In the genomic region with DNA sequence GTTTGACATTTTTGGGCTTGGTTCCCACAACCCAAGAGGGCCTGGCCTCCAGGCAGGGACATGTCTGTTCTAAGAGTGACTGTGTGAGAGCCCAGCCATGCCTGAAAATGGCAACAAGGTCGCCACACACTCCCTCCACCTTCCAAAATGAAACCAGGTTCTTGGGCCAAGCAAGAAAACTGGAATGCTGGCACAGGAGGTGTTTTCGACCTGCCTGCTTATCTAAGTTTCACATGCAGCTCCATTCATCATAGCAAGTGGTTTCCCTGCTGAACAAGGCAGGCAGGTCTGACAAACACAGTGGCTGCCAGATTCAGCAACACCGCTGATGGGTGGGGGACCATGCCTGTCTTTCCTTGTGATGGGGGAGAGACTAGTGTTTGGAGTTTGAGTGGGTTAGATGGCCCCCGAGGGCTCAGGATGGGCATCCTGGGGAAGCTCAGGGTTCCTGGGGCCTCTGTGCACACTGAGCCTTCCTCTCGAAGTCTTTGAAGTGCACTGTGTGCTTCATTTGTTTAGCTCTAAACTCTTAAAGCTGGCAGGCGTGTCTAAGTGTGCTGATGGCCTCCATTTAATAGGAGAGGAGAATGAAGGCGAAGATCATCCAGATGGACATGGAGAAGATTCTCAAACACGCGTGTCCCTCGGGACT, we compare ENCODE assay signal across 13 cellular contexts. TPM values are rescaled to one million over a fixed set of nuclear protein-coding genes. Genes with fewer than 3 reads are reported as not detected.
A peak's percentile ranks its signal among the peaks of the same experiment; 100 is the strongest.
DNase-seq lines count a peak whose midpoint lies in the region; ATAC-seq and TF ChIP-seq lines count a peak whose summit lies in the region.
"Had no signal": no experiment of that assay in that cellular context is flagged by ENCODE, and none has a peak within 500 bp of the region (broad histone marks: within the 10 kb centered on the region; RNA-seq: fewer than 3 reads in every experiment).

No MANE protein-coding gene starts in this region.

- no peak overlapping the region for H3K27ac ChIP-seq in endodermal cell (ENCODE audit: low read depth, low read length)
- H3K27ac ChIP-seq: VCaP had no signal

- no peak for TF ChIP-seq CTCF in endodermal cell (conservative IDR thresholded peaks at IDR 0.05)
- no peak for TF ChIP-seq CTCF in type B pancreatic cell (conservative IDR thresholded peaks at IDR 0.05)

- peak; percentile 36 for ATAC-seq in activated CD4-positive, alpha-beta T cell treated with anti-CD3 and anti-CD28 coated beads for 36 hours
- peak; percentile 65 to 72 for ATAC-seq in naive thymus-derived CD8-positive, alpha-beta T cell

- DNase-seq in activated CD4-positive, alpha-beta T cell treated with anti-CD3 and anti-CD28 coated beads for 36 hours: no peak
- DNase-seq in activated CD4-positive, alpha-beta T cell treated with anti-CD3 and anti-CD28 coated beads, Interleukin-2, amount 10 ng/mL, durations not matched to agents 7 days and 5 days: no peak
- peak; percentile 23 for DNase-seq in endodermal cell
- peak in 3 of 10 donors; percentile 9 to 34 (median 28) for DNase-seq in naive thymus-derived CD8-positive, alpha-beta T cell
- peak; percentile 55 for DNase-seq in type B pancreatic cell (ENCODE audit: extremely low spot score, unreplicated experiment)
- DNase-seq in NAMALWA (ENCODE audit: low spot score): no peak
- no peak for DNase-seq in activated T-helper 2 cell treated with anti-CD3 and anti-CD28 coated beads, Interferon-gamma antibody, Interleukin-2, Interleukin-4, amounts not matched to agents 10 μg/mL and 5 μg/mL and 100 μg/mL, durations not matched to agents 14 hours and 24 hours and 36 hours (ENCODE audit: low spot score)
- DNase-seq in hepatic stellate cell (ENCODE audit: low spot score): no peak
- DNase-seq: DND-41, H7, mesenchymal stem cell had no signal

- POLR2A ChIA-PET in activated CD4-positive, alpha-beta T cell treated with anti-CD3 and anti-CD28 coated beads for 36 hours (lab: Charles Lee): no interaction called here
- POLR2A ChIA-PET in activated CD4-positive, alpha-beta T cell treated with anti-CD3 and anti-CD28 coated beads, Interleukin-2, amount 10 ng/mL, durations not matched to agents 7 days and 5 days (lab: Charles Lee): no interaction called here
- POLR2A ChIA-PET in naive thymus-derived CD8-positive, alpha-beta T cell (lab: Charles Lee): no interaction called here

- H3K27me3 Mint-ChIP-seq in activated CD4-positive, alpha-beta T cell treated with anti-CD3 and anti-CD28 coated beads for 36 hours: no peaks in the 10 kb centered on the region
- peaks cover 2% of the 10 kb centered on the region for H3K27me3 Mint-ChIP-seq in activated CD4-positive, alpha-beta T cell treated with anti-CD3 and anti-CD28 coated beads, Interleukin-2, amount 10 ng/mL, durations not matched to agents 7 days and 5 days
- H3K27me3 Mint-ChIP-seq in endodermal cell (ENCODE audit: insufficient read depth): peaks cover 2% of the 10 kb centered on the region
- peaks cover 0 to 12% (median 1%) of the 10 kb centered on the region in 5 donors for H3K27me3 Mint-ChIP-seq in naive thymus-derived CD8-positive, alpha-beta T cell
- no peaks in the 10 kb centered on the region for H3K27me3 Mint-ChIP-seq in type B pancreatic cell
- peaks cover 2% of the 10 kb centered on the region for H3K27me3 Mint-ChIP-seq in activated T-helper 2 cell treated with anti-CD3 and anti-CD28 coated beads, Interferon-gamma antibody, Interleukin-2, Interleukin-4, amounts not matched to agents 10 μg/mL and 5 μg/mL and 100 μg/mL, durations not matched to agents 14 hours and 24 hours and 36 hours (ENCODE audit: low read depth)
- H3K27me3 Mint-ChIP-seq: activated naive CD4-positive, alpha-beta T cell treated with anti-CD3 and anti-CD28 coated beads, Interleukin-2, amount 50 U/mL, for 24 hours had no signal

- no peak overlapping the region for H3K9ac ChIP-seq in endodermal cell (ENCODE audit: extremely low read depth, low read length, poor library complexity, severe bottlenecking)

- intact Hi-C loops in activated CD4-positive, alpha-beta T cell treated with anti-CD3 and anti-CD28 coated beads for 36 hours (cut with DNase I, micrococcal nuclease): no loop called here
- intact Hi-C loops in activated T-helper 2 cell treated with anti-CD3 and anti-CD28 coated beads, Interferon-gamma antibody, Interleukin-2, Interleukin-4, amounts not matched to agents 10 μg/mL and 5 μg/mL and 100 μg/mL, durations not matched to agents 14 hours and 24 hours and 36 hours (cut with micrococcal nuclease): no loop called here

- H3K27me3 ChIP-seq in endodermal cell (ENCODE audit: control insufficient read depth, insufficient read depth, low read length, poor library complexity, severe bottlenecking): no peaks in the 10 kb centered on the region

- H3K9me3 ChIP-seq in endodermal cell (ENCODE audit: control insufficient read depth, low read length): no peaks in the 10 kb centered on the region

- no peaks in the 10 kb centered on the region for H3K4me1 ChIP-seq in endodermal cell (ENCODE audit: control insufficient read depth, insufficient read depth, low read length)

- no peaks in the 10 kb centered on the region for H3K9me3 Mint-ChIP-seq in activated CD4-positive, alpha-beta T cell treated with anti-CD3 and anti-CD28 coated beads for 36 hours (ENCODE audit: low read depth)
- no peaks in the 10 kb centered on the region for H3K9me3 Mint-ChIP-seq in activated CD4-positive, alpha-beta T cell treated with anti-CD3 and anti-CD28 coated beads, Interleukin-2, amount 10 ng/mL, durations not matched to agents 7 days and 5 days
- H3K9me3 Mint-ChIP-seq in endodermal cell: no peaks in the 10 kb centered on the region
- peaks cover 0 to 2% (median 0%) of the 10 kb centered on the region in 9 donors for H3K9me3 Mint-ChIP-seq in naive thymus-derived CD8-positive, alpha-beta T cell
- no peaks in the 10 kb centered on the region for H3K9me3 Mint-ChIP-seq in type B pancreatic cell
- H3K9me3 Mint-ChIP-seq in activated T-helper 2 cell treated with anti-CD3 and anti-CD28 coated beads, Interferon-gamma antibody, Interleukin-2, Interleukin-4, amounts not matched to agents 10 μg/mL and 5 μg/mL and 100 μg/mL, durations not matched to agents 14 hours and 24 hours and 36 hours: no peaks in the 10 kb centered on the region
- H3K9me3 Mint-ChIP-seq: activated naive CD4-positive, alpha-beta T cell treated with anti-CD3 and anti-CD28 coated beads, Interleukin-2, amount 50 U/mL, for 24 hours had no signal

- H3K36me3 Mint-ChIP-seq in activated CD4-positive, alpha-beta T cell treated with anti-CD3 and anti-CD28 coated beads for 36 hours (ENCODE audit: low read depth): no peaks in the 10 kb centered on the region
- no peaks in the 10 kb centered on the region for H3K36me3 Mint-ChIP-seq in activated CD4-positive, alpha-beta T cell treated with anti-CD3 and anti-CD28 coated beads, Interleukin-2, amount 10 ng/mL, durations not matched to agents 7 days and 5 days (ENCODE audit: low read depth)
- H3K36me3 Mint-ChIP-seq in endodermal cell (ENCODE audit: low read depth) (no peaks in the 10 kb centered on the region), type B pancreatic cell (no peaks in the 10 kb centered on the region)
- no peaks in the 10 kb centered on the region for H3K36me3 Mint-ChIP-seq in naive thymus-derived CD8-positive, alpha-beta T cell
- H3K36me3 Mint-ChIP-seq in activated T-helper 2 cell treated with anti-CD3 and anti-CD28 coated beads, Interferon-gamma antibody, Interleukin-2, Interleukin-4, amounts not matched to agents 10 μg/mL and 5 μg/mL and 100 μg/mL, durations not matched to agents 14 hours and 24 hours and 36 hours (ENCODE audit: low read depth): no peaks in the 10 kb centered on the region
- H3K36me3 Mint-ChIP-seq: activated naive CD4-positive, alpha-beta T cell treated with anti-CD3 and anti-CD28 coated beads, Interleukin-2, amount 50 U/mL, for 24 hours had no signal

- H3K4me3 ChIP-seq in endodermal cell (ENCODE audit: low read length): no peak overlapping the region

- no peak overlapping the region for H3K27ac Mint-ChIP-seq in activated CD4-positive, alpha-beta T cell treated with anti-CD3 and anti-CD28 coated beads for 36 hours
- no peak overlapping the region for H3K27ac Mint-ChIP-seq in activated CD4-positive, alpha-beta T cell treated with anti-CD3 and anti-CD28 coated beads, Interleukin-2, amount 10 ng/mL, durations not matched to agents 7 days and 5 days
- H3K27ac Mint-ChIP-seq in endodermal cell (no peak overlapping the region), type B pancreatic cell (peak overlapping the region; percentile 82)
- H3K27ac Mint-ChIP-seq in naive thymus-derived CD8-positive, alpha-beta T cell: peak overlapping the region in 5 of 10 donors; percentile 7 to 53 (median 35)
- no peak overlapping the region for H3K27ac Mint-ChIP-seq in activated T-helper 2 cell treated with anti-CD3 and anti-CD28 coated beads, Interferon-gamma antibody, Interleukin-2, Interleukin-4, amounts not matched to agents 10 μg/mL and 5 μg/mL and 100 μg/mL, durations not matched to agents 14 hours and 24 hours and 36 hours

- CTCF ChIA-PET in activated CD4-positive, alpha-beta T cell treated with anti-CD3 and anti-CD28 coated beads for 36 hours (lab: Charles Lee): no interaction called here
- CTCF ChIA-PET in activated CD4-positive, alpha-beta T cell treated with anti-CD3 and anti-CD28 coated beads, Interleukin-2, amount 10 ng/mL, durations not matched to agents 7 days and 5 days (lab: Charles Lee): no interaction called here

- no peak overlapping the region for H3K4me3 Mint-ChIP-seq in activated CD4-positive, alpha-beta T cell treated with anti-CD3 and anti-CD28 coated beads for 36 hours
- no peak overlapping the region for H3K4me3 Mint-ChIP-seq in activated CD4-positive, alpha-beta T cell treated with anti-CD3 and anti-CD28 coated beads, Interleukin-2, amount 10 ng/mL, durations not matched to agents 7 days and 5 days
- H3K4me3 Mint-ChIP-seq in endodermal cell (no peak overlapping the region), type B pancreatic cell (peak overlapping the region; percentile 31)
- H3K4me3 Mint-ChIP-seq in naive thymus-derived CD8-positive, alpha-beta T cell: peak overlapping the region in 5 of 10 donors; percentile 36 to 51 (median 41)
- H3K4me3 Mint-ChIP-seq in activated T-helper 2 cell treated with anti-CD3 and anti-CD28 coated beads, Interferon-gamma antibody, Interleukin-2, Interleukin-4, amounts not matched to agents 10 μg/mL and 5 μg/mL and 100 μg/mL, durations not matched to agents 14 hours and 24 hours and 36 hours (ENCODE audit: low read depth): no peak overlapping the region
- H3K4me3 Mint-ChIP-seq: activated naive CD4-positive, alpha-beta T cell treated with anti-CD3 and anti-CD28 coated beads, Interleukin-2, amount 50 U/mL, for 24 hours had no signal

- no peaks in the 10 kb centered on the region for H3K36me3 ChIP-seq in endodermal cell (ENCODE audit: control insufficient read depth, insufficient read depth, low read length)

- peaks cover 20% of the 10 kb centered on the region for H3K4me1 Mint-ChIP-seq in activated CD4-positive, alpha-beta T cell treated with anti-CD3 and anti-CD28 coated beads for 36 hours
- H3K4me1 Mint-ChIP-seq in activated CD4-positive, alpha-beta T cell treated with anti-CD3 and anti-CD28 coated beads, Interleukin-2, amount 10 ng/mL, durations not matched to agents 7 days and 5 days: peaks cover 23% of the 10 kb centered on the region
- H3K4me1 Mint-ChIP-seq in endodermal cell (no peaks in the 10 kb centered on the region), type B pancreatic cell (ENCODE audit: unreplicated experiment) (peaks cover 9% of the 10 kb centered on the region)
- peaks cover 12 to 33% (median 24%) of the 10 kb centered on the region in 4 donors for H3K4me1 Mint-ChIP-seq in naive thymus-derived CD8-positive, alpha-beta T cell
- H3K4me1 Mint-ChIP-seq in activated T-helper 2 cell treated with anti-CD3 and anti-CD28 coated beads, Interferon-gamma antibody, Interleukin-2, Interleukin-4, amounts not matched to agents 10 μg/mL and 5 μg/mL and 100 μg/mL, durations not matched to agents 14 hours and 24 hours and 36 hours (ENCODE audit: low read depth): peaks cover 1% of the 10 kb centered on the region

- 91 to 97% methylated on average over 6 to 10 of the region's 10 CpGs for WGBS in endodermal cell (ENCODE audit: insufficient coverage in 1 of 2, insufficient read length in 1 of 2), 2 experiments

RNA-seq across cellular contexts. Expression of gene GAS6, which starts 17.9 kb away (rescaled TPM):
- total RNA-seq in activated CD4-positive, alpha-beta T cell treated with anti-CD3 and anti-CD28 coated beads for 36 hours: under 1 TPM; 0.54 to 0.73 TPM
- under 1 TPM; 0.82 to 0.92 TPM for total RNA-seq in activated CD4-positive, alpha-beta T cell treated with anti-CD3 and anti-CD28 coated beads, Interleukin-2, amount 10 ng/mL, durations not matched to agents 7 days and 5 days
- total RNA-seq in endodermal cell (10 to 100 TPM; 45.7 to 49.6 TPM), type B pancreatic cell (ENCODE audit: low replicate concordance) (42.9 and 102 TPM in 2 replicates)
- polyA plus RNA-seq in endodermal cell (2013, experiment 1 of 2): 24.8 TPM
- 23.0 TPM for polyA plus RNA-seq in endodermal cell (2013, experiment 2 of 2)
- 1 to 10 TPM; 2.2 to 2.4 TPM for total RNA-seq in naive thymus-derived CD8-positive, alpha-beta T cell
- under 1 TPM in 2 of 3 donors, not detected in 1; 0.19 to 0.23 TPM for polyA plus RNA-seq in naive thymus-derived CD8-positive, alpha-beta T cell
- total RNA-seq in activated T-helper 2 cell treated with anti-CD3 and anti-CD28 coated beads, Interferon-gamma antibody, Interleukin-2, Interleukin-4, amounts not matched to agents 10 μg/mL and 5 μg/mL and 100 μg/mL, durations not matched to agents 14 hours and 24 hours and 36 hours: 0.14 and 0.32 TPM in 2 replicates

Comparison
In these comparisons a context has a peak if more than half of its experiments do, and no peak if none do; other contexts are left out.
1. DNase-seq: peak in endodermal cell (single experiment) and type B pancreatic cell (single experiment); none in activated CD4-positive, alpha-beta T cell treated with anti-CD3 and anti-CD28 coated beads for 36 hours (single experiment), activated CD4-positive, alpha-beta T cell treated with anti-CD3 and anti-CD28 coated beads, Interleukin-2, amount 10 ng/mL, durations not matched to agents 7 days and 5 days (single experiment), NAMALWA (single experiment), activated T-helper 2 cell treated with anti-CD3 and anti-CD28 coated beads, Interferon-gamma antibody, Interleukin-2, Interleukin-4, amounts not matched to agents 10 μg/mL and 5 μg/mL and 100 μg/mL, durations not matched to agents 14 hours and 24 hours and 36 hours (single experiment) and hepatic stellate cell (single experiment).
2. RNA of gene GAS6, which starts 17.9 kb away (total RNA-seq): 45.7 to 49.6 TPM in endodermal cell and 42.9 to 102 TPM in type B pancreatic cell; 2.2 to 2.4 TPM in naive thymus-derived CD8-positive, alpha-beta T cell, 0.82 to 0.92 TPM in activated CD4-positive, alpha-beta T cell treated with anti-CD3 and anti-CD28 coated beads, Interleukin-2, amount 10 ng/mL, durations not matched to agents 7 days and 5 days, 0.54 to 0.73 TPM in activated CD4-positive, alpha-beta T cell treated with anti-CD3 and anti-CD28 coated beads for 36 hours and 0.14 to 0.32 TPM in activated T-helper 2 cell treated with anti-CD3 and anti-CD28 coated beads, Interferon-gamma antibody, Interleukin-2, Interleukin-4, amounts not matched to agents 10 μg/mL and 5 μg/mL and 100 μg/mL, durations not matched to agents 14 hours and 24 hours and 36 hours; every median in the first group is over 10 times any median in the second.